ENCODE assay signal across 1 cellular context in genomic region chr10:126247454-126247975, GRCh38.
TF ChIP-seq lines count a peak whose summit lies in the region.

No MANE protein-coding gene starts in this region.

TF ChIP-seq in A549, 52 proteins besides CTCF, POLR2A, EP300 and RAD21 (continued from another document):
- TF ChIP-seq PBX3 (IDR thresholded peaks at IDR 0.05) (0 out of 2 replicates have a peak, but pooled peaks have one; percentile 31), TP53 (CRISPR knock-in tag; IDR thresholded peaks at IDR 0.05) (no peak), BHLHE40 (IDR thresholded peaks at IDR 0.05; ENCODE audit: low read depth, low read length) (no peak), USF2 (IDR thresholded peaks at IDR 0.05) (no peak), MYC (IDR thresholded peaks at IDR 0.05; ENCODE audit: borderline replicate concordance, low read length) (peak; percentile 15; the same call in 1 of the 2 replicates), HMGXB4 (CRISPR knock-in tag; IDR thresholded peaks at IDR 0.05; ENCODE audit: borderline replicate concordance) (no peak), JUN (IDR thresholded peaks at IDR 0.05) (peak in 1 of 2 experiments; percentile 71; a peak in 3 of 5 replicates), FOSB (CRISPR knock-in tag; IDR thresholded peaks at IDR 0.05) (no peak), GATA3 (IDR thresholded peaks at IDR 0.05; ENCODE audit: borderline replicate concordance) (peak; percentile 91; the same call in 1 of the 2 replicates), POLR2AphosphoS2 (conservative IDR thresholded peaks at IDR 0.05; ENCODE audit: low read length) (no peak), SMC3 (IDR thresholded peaks at IDR 0.05) (peak; percentile 20; the same call in 2 of the 3 replicates), MAFK (IDR thresholded peaks at IDR 0.05; ENCODE audit: partially characterized antibody) (no peak), CBX2 (IDR thresholded peaks at IDR 0.05; ENCODE audit: borderline replicate concordance, low read depth) (no peak), RCOR1 (IDR thresholded peaks at IDR 0.05; ENCODE audit: low read depth, low read length) (no peak), MAX (IDR thresholded peaks at IDR 0.05) (peak; percentile 88)
